9 cellular contexts compared by ENCODE assay signal in genomic region chr1:240611228-240611618, GRCh38. TPM values are rescaled to one million over a fixed set of nuclear protein-coding genes. Genes with fewer than 3 reads are reported as not detected.
DNase-seq lines count a peak whose midpoint lies in the region; ATAC-seq, FAIRE-seq and TF ChIP-seq lines count a peak whose summit lies in the region.
"Had no signal": no experiment of that assay in that cellular context is flagged by ENCODE, and none has a peak within 500 bp of the region (broad histone marks: within the 10 kb centered on the region; RNA-seq: fewer than 3 reads in every experiment).

No MANE protein-coding gene starts in this region.

- H3K9me3 Mint-ChIP-seq in activated CD4-positive, alpha-beta T cell treated with anti-CD3 and anti-CD28 coated beads, Interleukin-2, amount 10 ng/mL, durations not matched to agents 24 days and 14 days = no peaks in the 10 kb centered on the region
- no peaks in the 10 kb centered on the region for H3K9me3 Mint-ChIP-seq in activated naive CD8-positive, alpha-beta T cell treated with anti-CD3 and anti-CD28 coated beads, Interleukin-2, amount 50 U/mL, for 24 hours

- BruUV-seq in HepG2 (replicated peaks; lab: Mats Ljungman, UMichigan) = no TSS peak

- intact Hi-C loops in activated CD4-positive, alpha-beta T cell treated with anti-CD3 and anti-CD28 coated beads, Interleukin-2, amount 10 ng/mL, durations not matched to agents 24 days and 14 days (cut with micrococcal nuclease) = no loop called here
- intact Hi-C loops in HepG2 (cut with micrococcal nuclease; ENCODE audit: unreplicated experiment) = no loop called here

- no peaks in the 10 kb centered on the region for H3K79me2 ChIP-seq in HepG2 (ENCODE audit: insufficient read depth, low read length)

- no peaks in the 10 kb centered on the region for H4K20me1 ChIP-seq in HepG2 (ENCODE audit: insufficient read depth, low read length)

- FAIRE-seq in HepG2 (lab: Jason Lieb, UNC) = no peak

- CTCF ChIA-PET in HepG2 (lab: Yijun Ruan, JAX; ENCODE audit: low intra/inter-chr PET ratio, low total read pairs) = no interaction called here

- H3K4me3 ChIP-seq in HepG2 (replicated peaks in 1 of 3; ENCODE audit: insufficient read depth in 1 of 3, low read depth in 2 of 3, low read length in 3 of 3) (peak overlapping the region; percentile 49 to 70 (median 57)), thymus (ENCODE audit: low read length) (peak overlapping the region; percentile 36)

- H3K4me3 Mint-ChIP-seq in activated CD4-positive, alpha-beta T cell treated with anti-CD3 and anti-CD28 coated beads, Interleukin-2, amount 10 ng/mL, durations not matched to agents 24 days and 14 days = peak overlapping the region; percentile 91
- H3K4me3 Mint-ChIP-seq in activated naive CD8-positive, alpha-beta T cell treated with anti-CD3 and anti-CD28 coated beads, Interleukin-2, amount 50 U/mL, for 24 hours = peak overlapping the region; percentile 79

- no peak overlapping the region for H3K27ac Mint-ChIP-seq in activated CD4-positive, alpha-beta T cell treated with anti-CD3 and anti-CD28 coated beads, Interleukin-2, amount 10 ng/mL, durations not matched to agents 24 days and 14 days
- H3K27ac Mint-ChIP-seq in activated naive CD8-positive, alpha-beta T cell treated with anti-CD3 and anti-CD28 coated beads, Interleukin-2, amount 50 U/mL, for 24 hours = no peak overlapping the region

- DNase-seq in activated CD4-positive, alpha-beta T cell treated with anti-CD3 and anti-CD28 coated beads, Interleukin-2, amount 10 ng/mL, durations not matched to agents 24 days and 14 days = no peak
- DNase-seq in activated CD4-positive, alpha-beta T cell treated with anti-CD3 and anti-CD28 coated beads, Interleukin-2, amount 50 U/mL, for 1 hour = no peak
- no peak for DNase-seq in activated naive CD8-positive, alpha-beta T cell treated with anti-CD3 and anti-CD28 coated beads, Interleukin-2, amount 50 U/mL, for 24 hours
- no peak for DNase-seq in HepG2 (ENCODE audit: low spot score)
- no peak for DNase-seq in NCI-H1694 treated with DMSO at 0.1 percent for 48 hours (lab: John Stamatoyannopoulos, UW)
- DNase-seq in T-helper 9 cell = no peak

- TF ChIP-seq CTCF in HepG2 (CRISPR knock-in tag; IDR thresholded peaks at IDR 0.05) = no peak

- H3K4me1 ChIP-seq in HepG2 (ENCODE audit: insufficient read depth, low read length) = peaks cover 16% of the 10 kb centered on the region
- H3K4me1 ChIP-seq in thymus (ENCODE audit: control insufficient read depth, insufficient read depth, low read length) = peaks cover 3% of the 10 kb centered on the region

- H3K36me3 Mint-ChIP-seq in activated CD4-positive, alpha-beta T cell treated with anti-CD3 and anti-CD28 coated beads, Interleukin-2, amount 10 ng/mL, durations not matched to agents 24 days and 14 days (ENCODE audit: low read depth) = no peaks in the 10 kb centered on the region
- no peaks in the 10 kb centered on the region for H3K36me3 Mint-ChIP-seq in activated naive CD8-positive, alpha-beta T cell treated with anti-CD3 and anti-CD28 coated beads, Interleukin-2, amount 50 U/mL, for 24 hours (ENCODE audit: low read depth)

- H3K4me2 ChIP-seq in HepG2 (ENCODE audit: low read depth, low read length) = peak overlapping the region; percentile 86

- H3K9me3 ChIP-seq in HepG2 (ENCODE audit: low read length) (no peaks in the 10 kb centered on the region), thymus (ENCODE audit: control insufficient read depth) (no peaks in the 10 kb centered on the region)

- H3K27me3 ChIP-seq in HepG2 (ENCODE audit: control insufficient read depth in 1 of 2, insufficient read depth in 2 of 2, low read length in 2 of 2) = peaks cover 0 to 22% of the 10 kb centered on the region in 2 experiments; a peak in 4 of 5 replicates
- peaks cover 5% of the 10 kb centered on the region for H3K27me3 ChIP-seq in thymus (ENCODE audit: control insufficient read depth, insufficient read depth)

- WGBS in HepG2 (ENCODE audit: low lambda C conversion rate) = 19% methylated on average over 12 of the region's 12 CpGs
- 27% methylated on average over 12 of the region's 12 CpGs for WGBS in thymus

- no peak for ATAC-seq in activated naive CD8-positive, alpha-beta T cell treated with anti-CD3 and anti-CD28 coated beads, Interleukin-2, amount 50 U/mL, for 24 hours
- ATAC-seq in HepG2 (peak; percentile 20; the same call in 2 of the 3 replicates), GM18502 (IDR thresholded peaks at IDR 0.05; ENCODE audit: poor library complexity, unreplicated experiment) (no peak)

- in situ Hi-C loops in HepG2 (cut with HindIII; ENCODE audit: extremely low pct_ligation_motif_present, low pct_unique_long_range_greater_than_20kb) = no loop called here

- POLR2A ChIA-PET in HepG2 (lab: Yijun Ruan, JAX) = no interaction called here

- no peak overlapping the region for H3K27ac ChIP-seq in HepG2 (ENCODE audit: extremely low read length, insufficient read depth, low read length)
- no peak overlapping the region for H3K27ac ChIP-seq in thymus (ENCODE audit: low read depth)
- H3K27ac ChIP-seq: C4-2B had no signal

- H3K36me3 ChIP-seq in HepG2 (replicated peaks in 1 of 2; ENCODE audit: control insufficient read depth in 1 of 2, insufficient read depth in 2 of 2, low read length in 2 of 2) = no peaks in the 10 kb centered on the region
- no peaks in the 10 kb centered on the region for H3K36me3 ChIP-seq in thymus (ENCODE audit: control insufficient read depth, insufficient read depth)

- TF ChIP-seq RAD21 in HepG2 (CRISPR knock-in tag; IDR thresholded peaks at IDR 0.05) = no peak

- TF ChIP-seq EP300 in HepG2 (IDR thresholded peaks at IDR 0.05; ENCODE audit: low read depth in 2 of 2, low read length in 2 of 2) = no peak
- TF ChIP-seq EP300 in HepG2 (CRISPR knock-in tag; IDR thresholded peaks at IDR 0.05; ENCODE audit: borderline replicate concordance) = no peak

- peak overlapping the region; percentile 55 for H2AFZ ChIP-seq in HepG2 (ENCODE audit: low read length)

- H3K4me1 Mint-ChIP-seq in activated CD4-positive, alpha-beta T cell treated with anti-CD3 and anti-CD28 coated beads, Interleukin-2, amount 10 ng/mL, durations not matched to agents 24 days and 14 days = peaks cover 29% of the 10 kb centered on the region
- peaks cover 25% of the 10 kb centered on the region for H3K4me1 Mint-ChIP-seq in activated naive CD8-positive, alpha-beta T cell treated with anti-CD3 and anti-CD28 coated beads, Interleukin-2, amount 50 U/mL, for 24 hours

- no peak for TF ChIP-seq POLR2A in HepG2 (IDR thresholded peaks at IDR 0.05; ENCODE audit: insufficient read depth in 1 of 2, low read depth in 2 of 2, low read length in 2 of 2)

- no peak overlapping the region for H3K9ac ChIP-seq in HepG2 (ENCODE audit: insufficient read depth, low read depth, low read length)

- H3K27me3 Mint-ChIP-seq in activated CD4-positive, alpha-beta T cell treated with anti-CD3 and anti-CD28 coated beads, Interleukin-2, amount 10 ng/mL, durations not matched to agents 24 days and 14 days = peaks cover 50% of the 10 kb centered on the region
- peaks cover 43% of the 10 kb centered on the region for H3K27me3 Mint-ChIP-seq in activated naive CD8-positive, alpha-beta T cell treated with anti-CD3 and anti-CD28 coated beads, Interleukin-2, amount 50 U/mL, for 24 hours

TF ChIP-seq in HepG2, 621 proteins besides CTCF, POLR2A, EP300 and RAD21 (continues in another document):
- TF ChIP-seq SMAD9 (CRISPR knock-in tag; IDR thresholded peaks at IDR 0.05) (no peak), ZBTB21 (CRISPR knock-in tag; IDR thresholded peaks at IDR 0.05) (no peak), ZNF780A (CRISPR knock-in tag; IDR thresholded peaks at IDR 0.05) (no peak), ZNF550 (CRISPR knock-in tag; IDR thresholded peaks at IDR 0.05; ENCODE audit: borderline replicate concordance) (no peak), ZNF12 (CRISPR knock-in tag; IDR thresholded peaks at IDR 0.05) (no peak), DBP (CRISPR knock-in tag; IDR thresholded peaks at IDR 0.05; ENCODE audit: not compliant biosample characterization) (no peak), NFE2L1 (CRISPR knock-in tag; IDR thresholded peaks at IDR 0.05; ENCODE audit: borderline replicate concordance) (no peak), ZNF354B (CRISPR knock-in tag; IDR thresholded peaks at IDR 0.05) (no peak), ZSCAN21 (CRISPR knock-in tag; IDR thresholded peaks at IDR 0.05; ENCODE audit: borderline replicate concordance) (no peak), NFE2 (CRISPR knock-in tag; IDR thresholded peaks at IDR 0.05) (no peak)

RNA-seq across cellular contexts. Expression of gene GREM2, which starts 0.7 kb away (rescaled TPM):
- 0.05 TPM in 1 of 2 replicates, not detected in the other for total RNA-seq in activated CD4-positive, alpha-beta T cell treated with anti-CD3 and anti-CD28 coated beads, Interleukin-2, amount 10 ng/mL, durations not matched to agents 24 days and 14 days
- total RNA-seq in HepG2 (2016; rRNA removed; fragmentation: Illumina TruSeq; extraction: Trizol) = not detected in 2 replicates
- total RNA-seq in HepG2 (2016; cell fraction: cytosol; rRNA removed; fragmentation: Illumina TruSeq; extraction: Trizol; ENCODE audit: low read depth) = not detected in 2 replicates
- not detected in 2 replicates for total RNA-seq in HepG2 (2016; cell fraction: insoluble cytoplasmic fraction; rRNA removed; fragmentation: Illumina TruSeq; extraction: Trizol)
- total RNA-seq in HepG2 (2016; cell fraction: membrane; rRNA removed; fragmentation: Illumina TruSeq; extraction: Trizol) = not detected in 2 replicates
- not detected in 2 replicates for total RNA-seq in HepG2 (2016; cell fraction: nucleus; rRNA removed; fragmentation: Illumina TruSeq; extraction: Trizol)
- polyA plus RNA-seq in HepG2 (2011; rRNA removed) = 0.07 and 0.10 TPM in 2 replicates
- 0.04 and 0.08 TPM in 2 replicates for polyA plus RNA-seq in HepG2 (2011; cell fraction: cytosol; rRNA removed)
- 0.03 and 0.12 TPM in 2 replicates for polyA plus RNA-seq in HepG2 (2011; cell fraction: nucleus; rRNA removed)
- polyA plus RNA-seq in HepG2 (2012) = 0.44 and 2.0 TPM in 2 replicates
- not detected in 2 replicates for polyA plus RNA-seq in HepG2 (2016; cell fraction: cytosol; fragmentation: Illumina TruSeq; extraction: Trizol; ENCODE audit: low read depth)
- not detected in 2 replicates for polyA plus RNA-seq in HepG2 (2016; cell fraction: insoluble cytoplasmic fraction; fragmentation: Illumina TruSeq; extraction: Trizol; ENCODE audit: low read depth)
- polyA plus RNA-seq in HepG2 (2016; cell fraction: membrane; fragmentation: Illumina TruSeq; extraction: Trizol; ENCODE audit: low read depth) = not detected in 2 replicates
- not detected in 2 replicates for polyA plus RNA-seq in HepG2 (2016; cell fraction: nucleus; fragmentation: Illumina TruSeq; extraction: Trizol; ENCODE audit: insufficient read depth, low read depth)
- 0.06 TPM in 1 of 2 replicates, not detected in the other for polyA minus RNA-seq in HepG2 (2011; rRNA and poly(A)+ RNA removed; ENCODE audit: low replicate concordance)
- polyA minus RNA-seq in HepG2 (2011; cell fraction: cytosol; rRNA and poly(A)+ RNA removed) = not detected in 2 replicates
- polyA minus RNA-seq in HepG2 (2011; cell fraction: nucleus; rRNA and poly(A)+ RNA removed) = not detected in 2 replicates
- 0.09 TPM for polyA plus RNA-seq in thymus
